18 cellular contexts compared by ENCODE assay signal in genomic region chr1:219472596-219472995, GRCh38.
DNase-seq lines count a peak whose midpoint lies in the region; ATAC-seq and TF ChIP-seq lines count a peak whose summit lies in the region.
"Had no signal": no experiment of that assay in that cellular context is flagged by ENCODE, and none has a peak within 500 bp of the region (broad histone marks: within the 10 kb centered on the region; RNA-seq: fewer than 3 reads in every experiment).

No MANE protein-coding gene starts in this region.

- H3K4me3 ChIP-seq in GM12865 (ENCODE audit: low read depth, low read length) (no peak overlapping the region), breast epithelium (no peak overlapping the region)
- H3K4me3 ChIP-seq: BLaER1 had no signal

- TF ChIP-seq CTCF in GM12865 (IDR thresholded peaks at IDR 0.05; ENCODE audit: insufficient read depth, low read depth, low read length, missing control alignments), result no peak
- TF ChIP-seq CTCF in breast epithelium (IDR thresholded peaks at IDR 0.05), result no peak

- ATAC-seq in GM19351 (IDR thresholded peaks at IDR 0.05; ENCODE audit: unreplicated experiment), result peak; percentile 44
- ATAC-seq in HG02759 (IDR thresholded peaks at IDR 0.05; ENCODE audit: unreplicated experiment), result peak; percentile 33
- ATAC-seq in HG03520 (IDR thresholded peaks at IDR 0.05; ENCODE audit: unreplicated experiment), result peak; percentile 33
- no peak for ATAC-seq in left ventricle myocardium superior
- ATAC-seq: Panc1 had no signal

- TF ChIP-seq POLR2A in breast epithelium (IDR thresholded peaks at IDR 0.05), result no peak

- DNase-seq in GM12865 (ENCODE audit: low read depth) (peak; percentile 46), left ventricle myocardium superior (no peak), breast epithelium (ENCODE audit: low spot score in 2 of 2) (no peak), SIG-M5 (lab: John Stamatoyannopoulos, UW) (no peak)
- DNase-seq in stimulated activated CD4-positive, alpha-beta T cell treated with anti-CD3 and anti-CD28 coated beads, Interleukin-15, amount 100 ng/mL, for 24 hours, result no peak
- DNase-seq: 8988T; CD8-positive, alpha-beta memory T cell; NCI-H1092 treated with DMSO at 0.1 percent for 48 hours; NCI-H1694; NCI-H446; Right ventricle myocardium superior; T-helper 2 cell had no signal

- no peaks in the 10 kb centered on the region for H3K27me3 ChIP-seq in breast epithelium
- H3K27me3 ChIP-seq: BLaER1 had no signal

- H3K4me1 ChIP-seq in breast epithelium, result no peaks in the 10 kb centered on the region
- H3K4me1 ChIP-seq: BLaER1 had no signal

- intact Hi-C loops in left ventricle myocardium superior (cut with micrococcal nuclease) (no loop called here), breast epithelium (cut with DNase I; ENCODE audit: low total_unique reads) (no loop called here)

- no peak overlapping the region for H3K27ac ChIP-seq in breast epithelium
- H3K27ac ChIP-seq: BLaER1, KMS-11 had no signal

- no peaks in the 10 kb centered on the region for H3K36me3 ChIP-seq in breast epithelium
- H3K36me3 ChIP-seq: BLaER1 had no signal

- H3K9me3 ChIP-seq in breast epithelium, result no peaks in the 10 kb centered on the region
- H3K9me3 ChIP-seq: BLaER1 had no signal
